ENCODE assay signal across 14 cellular contexts in the genomic region with DNA sequence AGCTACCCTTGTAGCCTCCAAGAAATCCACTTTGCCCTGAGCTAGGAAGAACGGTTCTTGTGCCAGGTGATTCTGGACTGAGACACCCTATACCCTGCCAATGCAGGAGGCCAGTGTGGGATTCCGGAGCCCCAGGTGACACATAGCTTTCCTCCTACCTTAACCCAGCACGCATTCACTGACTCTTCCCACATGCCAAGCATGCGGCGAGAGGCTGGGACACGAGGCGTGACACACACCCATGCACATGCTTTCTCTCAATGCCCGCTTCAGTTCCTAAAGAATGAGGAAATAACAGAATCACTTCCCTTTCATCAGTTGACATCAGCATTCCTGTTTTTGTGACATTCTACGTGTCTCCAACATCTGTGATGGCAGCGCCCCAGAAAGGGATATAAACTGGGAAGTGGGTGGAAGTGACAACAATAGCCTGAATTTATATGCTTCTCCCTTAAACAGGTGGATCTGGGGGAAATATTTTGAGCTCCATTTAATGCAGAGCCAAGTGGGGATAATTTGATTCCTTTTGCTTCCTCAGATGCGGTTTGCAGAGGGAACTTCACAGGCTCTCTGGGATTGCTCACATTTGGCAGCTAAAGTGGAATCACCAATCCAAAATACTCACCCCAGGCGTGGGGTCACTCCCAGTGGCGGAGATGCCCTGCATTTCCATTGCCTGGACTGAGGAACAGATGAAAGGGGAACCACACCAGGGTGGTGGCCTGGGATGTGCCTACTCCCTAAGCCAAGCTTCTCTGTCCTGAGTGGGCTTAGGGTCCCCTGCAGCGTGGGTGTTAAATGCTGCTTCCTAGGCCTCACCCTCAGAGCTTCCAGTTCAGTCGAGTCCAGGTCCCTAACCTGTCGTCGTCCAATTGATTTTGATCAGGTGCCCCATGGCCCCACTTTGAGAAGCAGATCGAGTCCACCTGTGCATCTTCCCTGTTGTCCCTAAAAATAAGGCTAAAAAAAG.
"Had no signal": no experiment of that assay in that cellular context is flagged by ENCODE, and none has a peak within 500 bp of the region (broad histone marks: within the 10 kb centered on the region; RNA-seq: fewer than 3 reads in every experiment).

No MANE protein-coding gene starts in this region.

- H3K9me3 Mint-ChIP-seq: activated CD4-positive, alpha-beta T cell treated with anti-CD3 and anti-CD28 coated beads, Interleukin-2, amount 10 ng/mL, durations not matched to agents 24 days and 14 days; activated naive CD4-positive, alpha-beta T cell treated with anti-CD3 and anti-CD28 coated beads, Interleukin-2, amount 10 ng/mL, durations not matched to agents 7 days and 5 days; activated naive CD8-positive, alpha-beta T cell treated with anti-CD3 and anti-CD28 coated beads, Interleukin-2, amount 50 U/mL, for 24 hours; activated T-cell treated with anti-CD3 and anti-CD28 coated beads, Interleukin-2, amount 50 U/mL, for 4 hours; natural killer cell; stimulated activated naive CD8-positive, alpha-beta T cell treated with anti-CD3 and anti-CD28 coated beads, Interleukin-15, amount 100 ng/mL, for 72 hours had no signal

- H3K27ac ChIP-seq: esophagus squamous epithelium, skin epidermis, upper lobe of left lung had no signal

- H3K4me1 Mint-ChIP-seq: activated CD4-positive, alpha-beta T cell treated with anti-CD3 and anti-CD28 coated beads, Interleukin-2, amount 10 ng/mL, durations not matched to agents 24 days and 14 days; activated naive CD4-positive, alpha-beta T cell treated with anti-CD3 and anti-CD28 coated beads, Interleukin-2, amount 10 ng/mL, durations not matched to agents 7 days and 5 days; activated naive CD8-positive, alpha-beta T cell treated with anti-CD3 and anti-CD28 coated beads, Interleukin-2, amount 50 U/mL, for 24 hours; natural killer cell; stimulated activated naive CD8-positive, alpha-beta T cell treated with anti-CD3 and anti-CD28 coated beads, Interleukin-15, amount 100 ng/mL, for 72 hours had no signal

- H3K36me3 Mint-ChIP-seq: activated naive CD4-positive, alpha-beta T cell treated with anti-CD3 and anti-CD28 coated beads, Interleukin-2, amount 10 ng/mL, durations not matched to agents 7 days and 5 days; brain; natural killer cell had no signal

- H3K4me3 Mint-ChIP-seq: activated CD4-positive, alpha-beta T cell treated with anti-CD3 and anti-CD28 coated beads, Interleukin-2, amount 10 ng/mL, durations not matched to agents 24 days and 14 days; activated naive CD4-positive, alpha-beta T cell treated with anti-CD3 and anti-CD28 coated beads, Interleukin-2, amount 10 ng/mL, durations not matched to agents 7 days and 5 days; activated naive CD8-positive, alpha-beta T cell treated with anti-CD3 and anti-CD28 coated beads, Interleukin-2, amount 50 U/mL, for 24 hours; activated T-cell treated with anti-CD3 and anti-CD28 coated beads, Interleukin-2, amount 50 U/mL, for 4 hours; brain; natural killer cell; stimulated activated naive CD8-positive, alpha-beta T cell treated with anti-CD3 and anti-CD28 coated beads, Interleukin-15, amount 100 ng/mL, for 72 hours had no signal

- H3K4me1 ChIP-seq: upper lobe of left lung had no signal

- H3K4me3 ChIP-seq: esophagus squamous epithelium, skin epidermis, upper lobe of left lung had no signal

- H3K36me3 ChIP-seq: esophagus squamous epithelium, upper lobe of left lung had no signal

- DNase-seq: activated CD4-positive, alpha-beta T cell treated with anti-CD3 and anti-CD28 coated beads, Interleukin-2, amount 10 ng/mL, durations not matched to agents 24 days and 14 days; activated CD8-positive, alpha-beta memory T cell treated with anti-CD3 and anti-CD28 coated beads, Interleukin-2, amount 50 U/mL, for 4 hours; activated naive CD4-positive, alpha-beta T cell treated with anti-CD3 and anti-CD28 coated beads, Interleukin-2, amount 10 ng/mL, durations not matched to agents 7 days and 5 days; activated naive CD8-positive, alpha-beta T cell treated with anti-CD3 and anti-CD28 coated beads, Interleukin-2, amount 50 U/mL, for 24 hours; activated T-cell treated with anti-CD3 and anti-CD28 coated beads, Interleukin-2, amount 50 U/mL, for 4 hours; esophagus squamous epithelium; mesenchymal stem cell; natural killer cell; stimulated activated CD4-positive, alpha-beta T cell treated with anti-CD3 and anti-CD28 coated beads, Interleukin-15, amount 100 ng/mL, for 24 hours; stimulated activated CD4-positive, alpha-beta T cell treated with anti-CD3 and anti-CD28 coated beads, Interleukin-2, amount 100 ng/mL, for 48 hours; stimulated activated naive CD8-positive, alpha-beta T cell treated with anti-CD3 and anti-CD28 coated beads, Interleukin-15, amount 100 ng/mL, for 72 hours had no signal

- H3K27ac Mint-ChIP-seq: activated CD4-positive, alpha-beta T cell treated with anti-CD3 and anti-CD28 coated beads, Interleukin-2, amount 10 ng/mL, durations not matched to agents 24 days and 14 days; activated naive CD4-positive, alpha-beta T cell treated with anti-CD3 and anti-CD28 coated beads, Interleukin-2, amount 10 ng/mL, durations not matched to agents 7 days and 5 days; activated naive CD8-positive, alpha-beta T cell treated with anti-CD3 and anti-CD28 coated beads, Interleukin-2, amount 50 U/mL, for 24 hours; brain; natural killer cell had no signal

- ATAC-seq: activated naive CD8-positive, alpha-beta T cell treated with anti-CD3 and anti-CD28 coated beads, Interleukin-2, amount 50 U/mL, for 24 hours; activated T-cell treated with anti-CD3 and anti-CD28 coated beads, Interleukin-2, amount 50 U/mL, for 4 hours; natural killer cell; stimulated activated naive CD8-positive, alpha-beta T cell treated with anti-CD3 and anti-CD28 coated beads, Interleukin-15, amount 100 ng/mL, for 72 hours had no signal

- H3K27me3 ChIP-seq: esophagus squamous epithelium, upper lobe of left lung had no signal
